ENCODE assay signal across 2 cellular contexts in genomic region chr5:55338092-55338613, GRCh38.
TF ChIP-seq lines count a peak whose summit lies in the region.

No MANE protein-coding gene starts in this region.

TF ChIP-seq in liver, 16 proteins besides CTCF, POLR2A, EP300 and RAD21:
- TF ChIP-seq SP1 (IDR thresholded peaks at IDR 0.05): no peak
- peak; percentile 18 for TF ChIP-seq YY1 (IDR thresholded peaks at IDR 0.05)

TF ChIP-seq in HepG2, 621 proteins besides CTCF, POLR2A, EP300 and RAD21:
- TF ChIP-seq FOXC1 (CRISPR knock-in tag; IDR thresholded peaks at IDR 0.05; ENCODE audit: borderline replicate concordance) (no peak), FLYWCH1 (CRISPR knock-in tag; IDR thresholded peaks at IDR 0.05) (no peak), TOE1 (CRISPR knock-in tag; IDR thresholded peaks at IDR 0.05) (no peak), MAX (IDR thresholded peaks at IDR 0.05) (no peak), TEAD2 (CRISPR knock-in tag; IDR thresholded peaks at IDR 0.05) (no peak), HIC2 (CRISPR knock-in tag; IDR thresholded peaks at IDR 0.05; ENCODE audit: low read depth) (no peak), NR1H2 (CRISPR knock-in tag; IDR thresholded peaks at IDR 0.05; ENCODE audit: borderline replicate concordance, low read depth) (no peak), ZNF138 (CRISPR knock-in tag; IDR thresholded peaks at IDR 0.05; ENCODE audit: low read depth) (no peak), PAF1 (CRISPR knock-in tag; IDR thresholded peaks at IDR 0.05) (no peak), RFXAP (CRISPR knock-in tag; IDR thresholded peaks at IDR 0.05; ENCODE audit: borderline replicate concordance) (no peak), ZNF841 (CRISPR knock-in tag; IDR thresholded peaks at IDR 0.05; ENCODE audit: borderline replicate concordance) (no peak), MBD4 (IDR thresholded peaks at IDR 0.05; ENCODE audit: borderline replicate concordance, low read length) (no peak)
